Comparison of ENCODE assay signal across 1 cellular context in genomic region chr18:2655153-2655953, GRCh38.
TF ChIP-seq lines count a peak whose summit lies in the region.

SMCHD1 (plus strand) TSS chr18:2655726; CDS start chr18:2656076, 350 bp downstream.

TF ChIP-seq in IMR-90, 13 proteins besides CTCF, POLR2A, EP300 and RAD21 (continued from another document):
- TF ChIP-seq ELK1 (IDR thresholded peaks at IDR 0.05; ENCODE audit: borderline replicate concordance, low read depth, low read length), result no peak
- TF ChIP-seq FOS (IDR thresholded peaks at IDR 0.05; ENCODE audit: low read depth, low read length), result no peak
- no peak for TF ChIP-seq SMC3 (IDR thresholded peaks at IDR 0.05; ENCODE audit: low read depth, low read length)
- peak; percentile 48; the same call in 1 of the 2 replicates for TF ChIP-seq MAZ (IDR thresholded peaks at IDR 0.05; ENCODE audit: borderline replicate concordance, low read depth, low read length)
- TF ChIP-seq CEBPB (IDR thresholded peaks at IDR 0.05; ENCODE audit: low read depth, low read length), result no peak
- TF ChIP-seq CHD1 (IDR thresholded peaks at IDR 0.05; ENCODE audit: low read depth, low read length), result no peak; the same call in 1 of the 2 replicates
- TF ChIP-seq MXI1 (IDR thresholded peaks at IDR 0.05; ENCODE audit: borderline replicate concordance, low read depth, low read length), result peak; percentile 89
